ENCODE assay signal across 11 cellular contexts in genomic region chr15:41926184-41927056, GRCh38. TPM values are rescaled to one million over a fixed set of nuclear protein-coding genes. Genes with fewer than 3 reads are reported as not detected.
DNase-seq lines count a peak whose midpoint lies in the region; ATAC-seq and TF ChIP-seq lines count a peak whose summit lies in the region.
"Had no signal": no experiment of that assay in that cellular context is flagged by ENCODE, and none has a peak within 500 bp of the region (broad histone marks: within the 10 kb centered on the region; RNA-seq: fewer than 3 reads in every experiment).

No MANE protein-coding gene starts in this region.

- CTCF ChIA-PET in activated CD4-positive, alpha-beta T cell treated with anti-CD3 and anti-CD28 coated beads, Interleukin-2, amount 10 ng/mL, durations not matched to agents 7 days and 5 days (lab: Charles Lee) = interaction anchor here (1.0 to 1.3 kb wide), 2 partner anchors 10 to 152 kb away, joined by 3 to 4 read pairs; partner anchors contain the start of gene MAPKBP1

- H3K27ac ChIP-seq in ascending aorta = peak overlapping the region; percentile 38 to 56
- peak overlapping the region; percentile 75 for H3K27ac ChIP-seq in suprapubic skin

- H3K4me3 Mint-ChIP-seq in activated CD4-positive, alpha-beta T cell treated with anti-CD3 and anti-CD28 coated beads, Interleukin-2, amount 10 ng/mL, durations not matched to agents 7 days and 5 days = no peak overlapping the region

- no peak for TF ChIP-seq EP300 in suprapubic skin (IDR thresholded peaks at IDR 0.05)

- H3K4me1 ChIP-seq in ascending aorta = peaks cover 19 to 52% of the 10 kb centered on the region in 2 donors
- H3K4me1 ChIP-seq in suprapubic skin = peaks cover 61% of the 10 kb centered on the region

- POLR2A ChIA-PET in activated CD4-positive, alpha-beta T cell treated with anti-CD3 and anti-CD28 coated beads, Interleukin-2, amount 10 ng/mL, durations not matched to agents 7 days and 5 days (lab: Charles Lee) = no interaction called here

- no peaks in the 10 kb centered on the region for H3K27me3 ChIP-seq in ascending aorta
- H3K27me3 ChIP-seq in suprapubic skin = no peaks in the 10 kb centered on the region

- intact Hi-C loops in ascending aorta (cut with DNase I) = loop anchor here (5.0 kb wide), 1 partner anchor 131 kb away; no protein-coding TSS in a partner anchor

- H3K27me3 Mint-ChIP-seq in activated CD4-positive, alpha-beta T cell treated with anti-CD3 and anti-CD28 coated beads, Interleukin-2, amount 10 ng/mL, durations not matched to agents 7 days and 5 days = no peaks in the 10 kb centered on the region

- TF ChIP-seq CTCF in ascending aorta (IDR thresholded peaks at IDR 0.05) (no peak), suprapubic skin (IDR thresholded peaks at IDR 0.05) (no peak)

- H3K36me3 ChIP-seq in ascending aorta = peaks cover 0 to 14% of the 10 kb centered on the region in 2 donors
- H3K36me3 ChIP-seq in suprapubic skin = peaks cover 5% of the 10 kb centered on the region

- H3K27ac Mint-ChIP-seq in activated CD4-positive, alpha-beta T cell treated with anti-CD3 and anti-CD28 coated beads, Interleukin-2, amount 10 ng/mL, durations not matched to agents 7 days and 5 days = peak overlapping the region; percentile 82

- ATAC-seq in HG02938 (IDR thresholded peaks at IDR 0.05; ENCODE audit: unreplicated experiment) (no peak), HG03571 (IDR thresholded peaks at IDR 0.05; ENCODE audit: unreplicated experiment) (no peak), HG03108 (IDR thresholded peaks at IDR 0.05; ENCODE audit: unreplicated experiment) (no peak)

- no peak for DNase-seq in activated CD4-positive, alpha-beta T cell treated with anti-CD3 and anti-CD28 coated beads, Interleukin-2, amount 10 ng/mL, durations not matched to agents 7 days and 5 days
- DNase-seq in activated CD4-positive, alpha-beta T cell treated with anti-CD3 and anti-CD28 coated beads, Interleukin-2, amount 50 U/mL, for 1 hour = no peak
- DNase-seq in ascending aorta (ENCODE audit: low spot score in 2 of 2) = no peak
- peak; percentile 71 for DNase-seq in islet precursor cell
- DNase-seq in suprapubic skin (ENCODE audit: low spot score in 2 of 2) = no peak
- DNase-seq: ACHN; central memory CD4-positive, alpha-beta T cell; NCI-H1105 treated with DMSO at 0.1 percent for 48 hours had no signal

- WGBS in suprapubic skin = 53% methylated on average over 10 of the region's 10 CpGs

- H3K36me3 Mint-ChIP-seq in activated CD4-positive, alpha-beta T cell treated with anti-CD3 and anti-CD28 coated beads, Interleukin-2, amount 10 ng/mL, durations not matched to agents 7 days and 5 days (ENCODE audit: low read depth) = no peaks in the 10 kb centered on the region

- H3K4me3 ChIP-seq in ascending aorta (no peak overlapping the region), suprapubic skin (no peak overlapping the region)

- no peak for TF ChIP-seq POLR2A in suprapubic skin (IDR thresholded peaks at IDR 0.05)

- H3K9me3 ChIP-seq in ascending aorta (no peaks in the 10 kb centered on the region), suprapubic skin (no peaks in the 10 kb centered on the region)

- H3K4me1 Mint-ChIP-seq in activated CD4-positive, alpha-beta T cell treated with anti-CD3 and anti-CD28 coated beads, Interleukin-2, amount 10 ng/mL, durations not matched to agents 7 days and 5 days = peaks cover 57% of the 10 kb centered on the region

- no peaks in the 10 kb centered on the region for H3K9me3 Mint-ChIP-seq in activated CD4-positive, alpha-beta T cell treated with anti-CD3 and anti-CD28 coated beads, Interleukin-2, amount 10 ng/mL, durations not matched to agents 7 days and 5 days

RNA-seq across cellular contexts. Expression of gene SPTBN5, which starts 32.6 kb away (rescaled TPM):
- total RNA-seq in activated CD4-positive, alpha-beta T cell treated with anti-CD3 and anti-CD28 coated beads, Interleukin-2, amount 10 ng/mL, durations not matched to agents 7 days and 5 days = 1 to 10 TPM; 1.2 to 1.5 TPM
- total RNA-seq in ascending aorta (1.5 TPM), suprapubic skin (1 to 10 TPM; 1.3 to 3.4 (median 2.8) TPM)

RNA-seq across cellular contexts. Expression of gene EHD4, which starts 45.9 kb away (rescaled TPM):
- total RNA-seq in activated CD4-positive, alpha-beta T cell treated with anti-CD3 and anti-CD28 coated beads, Interleukin-2, amount 10 ng/mL, durations not matched to agents 7 days and 5 days = 10 to 100 TPM; 14.5 TPM
- total RNA-seq in ascending aorta (70.4 TPM), suprapubic skin (10 to 100 TPM; 16.0 to 31.4 (median 20.9) TPM)
